Comparison of ENCODE assay signal across 24 cellular contexts in genomic region chr22:35991168-35991567, GRCh38. TPM values are rescaled to one million over a fixed set of nuclear protein-coding genes. Genes with fewer than 3 reads are reported as not detected.
DNase-seq lines count a peak whose midpoint lies in the region; ATAC-seq, FAIRE-seq and TF ChIP-seq lines count a peak whose summit lies in the region.
"Had no signal": no experiment of that assay in that cellular context is flagged by ENCODE, and none has a peak within 500 bp of the region (broad histone marks: within the 10 kb centered on the region; RNA-seq: fewer than 3 reads in every experiment).

No MANE protein-coding gene starts in this region.

- H2AFZ ChIP-seq in astrocyte (ENCODE audit: low read depth, low read length): no peak overlapping the region
- H2AFZ ChIP-seq: GM23338 had no signal

- peak; percentile 31 for DNase-seq in H4 (ENCODE audit: low spot score)
- DNase-seq in astrocyte (ENCODE audit: low read depth): peak; percentile 68
- peak; percentile 87 for DNase-seq in fibroblast of peridontal ligament (ENCODE audit: extremely low read depth)
- DNase-seq in SIG-M5 treated with dmso at 0.1 percent for 504 hours (lab: John Stamatoyannopoulos, UW; ENCODE audit: unreplicated experiment): no peak
- DNase-seq in activated T-cell treated with anti-CD3 and anti-CD28 coated beads, Interleukin-2, amount 50 U/mL, for 72 hours: no peak
- no peak for DNase-seq in stimulated activated naive CD4-positive, alpha-beta T cell treated with Interleukin-2 at 50 U/mL for 16 hours (lab: John Stamatoyannopoulos, UW)
- DNase-seq: BE2C; Caco-2; CD4-positive, CD25-positive, alpha-beta regulatory T cell; EL; NCI-H1417; NCI-H187; NCI-H2107; NCI-H2227 treated with DMSO at 0.1 percent for 48 hours; NCI-H510A treated with DMSO at 0.1 percent for 48 hours; NCI-H82; SJCRH30 had no signal

- ATAC-seq in activated T-cell treated with anti-CD3 and anti-CD28 coated beads, Interleukin-2, amount 50 U/mL, for 72 hours (replicated peaks in 1 of 2): no peak
- no peak for ATAC-seq in HG02884 (IDR thresholded peaks at IDR 0.05; ENCODE audit: unreplicated experiment)
- ATAC-seq: GM23338 had no signal

- no peak overlapping the region for H3K4me2 ChIP-seq in astrocyte (ENCODE audit: low read length)
- H3K4me2 ChIP-seq: GM23338 had no signal

- no peak for TF ChIP-seq CTCF in astrocyte (IDR thresholded peaks at IDR 0.05; ENCODE audit: insufficient read depth, low read depth, low read length)

- peaks cover 4% of the 10 kb centered on the region for H3K36me3 Mint-ChIP-seq in astrocyte (ENCODE audit: low read depth, unreplicated experiment)
- no peaks in the 10 kb centered on the region for H3K36me3 Mint-ChIP-seq in activated T-cell treated with anti-CD3 and anti-CD28 coated beads, Interleukin-2, amount 50 U/mL, for 72 hours (ENCODE audit: insufficient read depth in 2 of 2)
- H3K36me3 Mint-ChIP-seq: CD4-positive, CD25-positive, alpha-beta regulatory T cell had no signal

- H3K4me1 ChIP-seq in astrocyte (ENCODE audit: insufficient read depth, low read length): peaks cover 16% of the 10 kb centered on the region
- H3K4me1 ChIP-seq in rectal smooth muscle tissue (ENCODE audit: control insufficient read depth, insufficient read depth, low read length): peaks cover 13% of the 10 kb centered on the region

- no peak overlapping the region for H3K9ac ChIP-seq in astrocyte (ENCODE audit: low read length)
- no peak overlapping the region for H3K9ac ChIP-seq in rectal smooth muscle tissue (ENCODE audit: low read length)

- peaks cover 61% of the 10 kb centered on the region for H3K79me2 ChIP-seq in astrocyte (ENCODE audit: insufficient read depth, low read length)

- no peaks in the 10 kb centered on the region for H3K36me3 ChIP-seq in astrocyte (ENCODE audit: insufficient read depth, low read length)
- H3K36me3 ChIP-seq in rectal smooth muscle tissue (ENCODE audit: control insufficient read depth, insufficient read depth, low read length): no peaks in the 10 kb centered on the region

- H3K9me3 Mint-ChIP-seq in astrocyte (ENCODE audit: unreplicated experiment): no peaks in the 10 kb centered on the region
- no peaks in the 10 kb centered on the region for H3K9me3 Mint-ChIP-seq in activated T-cell treated with anti-CD3 and anti-CD28 coated beads, Interleukin-2, amount 50 U/mL, for 72 hours
- H3K9me3 Mint-ChIP-seq: CD4-positive, CD25-positive, alpha-beta regulatory T cell had no signal

- H3K27me3 ChIP-seq in astrocyte (ENCODE audit: insufficient read depth, low read length) (no peaks in the 10 kb centered on the region), rectal smooth muscle tissue (ENCODE audit: control insufficient read depth, insufficient read depth, low read length) (no peaks in the 10 kb centered on the region)
- H3K27me3 ChIP-seq: BE2C, SJCRH30 had no signal

- H3K27ac Mint-ChIP-seq in astrocyte (ENCODE audit: unreplicated experiment): no peak overlapping the region
- no peak overlapping the region for H3K27ac Mint-ChIP-seq in activated T-cell treated with anti-CD3 and anti-CD28 coated beads, Interleukin-2, amount 50 U/mL, for 72 hours
- H3K27ac Mint-ChIP-seq: CD4-positive, CD25-positive, alpha-beta regulatory T cell; GM23338 had no signal

- H3K4me1 Mint-ChIP-seq in astrocyte (ENCODE audit: low read depth, unreplicated experiment): peaks cover 25% of the 10 kb centered on the region
- H3K4me1 Mint-ChIP-seq in activated T-cell treated with anti-CD3 and anti-CD28 coated beads, Interleukin-2, amount 50 U/mL, for 72 hours (ENCODE audit: low read depth): no peaks in the 10 kb centered on the region
- H3K4me1 Mint-ChIP-seq: CD4-positive, CD25-positive, alpha-beta regulatory T cell had no signal

- no peaks in the 10 kb centered on the region for H3K9me3 ChIP-seq in astrocyte (ENCODE audit: insufficient read depth, low read depth, low read length)
- H3K9me3 ChIP-seq: BE2C, Caco-2, SJCRH30 had no signal

- H3K4me3 Mint-ChIP-seq in astrocyte (ENCODE audit: unreplicated experiment): no peak overlapping the region
- H3K4me3 Mint-ChIP-seq in activated T-cell treated with anti-CD3 and anti-CD28 coated beads, Interleukin-2, amount 50 U/mL, for 72 hours: no peak overlapping the region
- H3K4me3 Mint-ChIP-seq: CD4-positive, CD25-positive, alpha-beta regulatory T cell; GM23338 had no signal

- H3K27ac ChIP-seq in astrocyte (ENCODE audit: low read depth, low read length): no peak overlapping the region
- peak overlapping the region; percentile 2 for H3K27ac ChIP-seq in rectal smooth muscle tissue (ENCODE audit: low read depth, low read length)
- H3K27ac ChIP-seq: HL-60, RWPE1, SJCRH30 had no signal

- H3K27me3 Mint-ChIP-seq in astrocyte (ENCODE audit: low read depth, unreplicated experiment): no peaks in the 10 kb centered on the region
- H3K27me3 Mint-ChIP-seq in activated T-cell treated with anti-CD3 and anti-CD28 coated beads, Interleukin-2, amount 50 U/mL, for 72 hours (ENCODE audit: low read depth): no peaks in the 10 kb centered on the region

- no peak overlapping the region for H3K4me3 ChIP-seq in astrocyte (ENCODE audit: insufficient read depth, low read depth, low read length)
- no peak overlapping the region for H3K4me3 ChIP-seq in rectal smooth muscle tissue (ENCODE audit: low read length)
- H3K4me3 ChIP-seq: GM23338, SJCRH30 had no signal

- peaks cover 39% of the 10 kb centered on the region for H4K20me1 ChIP-seq in astrocyte (ENCODE audit: insufficient read depth, low read length)

- no peak for FAIRE-seq in astrocyte (lab: Jason Lieb, UNC)
- FAIRE-seq: GM12891, GM19239 had no signal

RNA-seq across cellular contexts. Expression of gene RBFOX2, which starts 37.5 kb away (rescaled TPM):
- 35.6 and 55.3 TPM in 2 replicates for total RNA-seq in H4 (2014; rRNA removed; shearing (Covaris generic))
- 169 and 177 TPM in 2 replicates for total RNA-seq in astrocyte
- total RNA-seq in activated T-cell treated with anti-CD3 and anti-CD28 coated beads, Interleukin-2, amount 50 U/mL, for 72 hours: 1 to 10 TPM; 2.3 to 4.4 TPM

Comparison
In these comparisons a context has a peak if more than half of its experiments do, and no peak if none do; other contexts are left out.
1. DNase-seq: peak in H4 (single experiment), astrocyte (single experiment) and fibroblast of peridontal ligament (single experiment); none in SIG-M5 treated with dmso at 0.1 percent for 504 hours (single experiment), activated T-cell treated with anti-CD3 and anti-CD28 coated beads, Interleukin-2, amount 50 U/mL, for 72 hours (0 of 2) and stimulated activated naive CD4-positive, alpha-beta T cell treated with Interleukin-2 at 50 U/mL for 16 hours (single experiment).